In genomic region chr13:46339035-46339666, GRCh38 we compare ENCODE assay signal across 9 cellular contexts. TPM values are rescaled to one million over a fixed set of nuclear protein-coding genes. Genes with fewer than 3 reads are reported as not detected.
A peak's percentile ranks its signal among the peaks of the same experiment; 100 is the strongest.
DNase-seq lines count a peak whose midpoint lies in the region; ATAC-seq and TF ChIP-seq lines count a peak whose summit lies in the region.
"Had no signal": no experiment of that assay in that cellular context is flagged by ENCODE, and none has a peak within 500 bp of the region (broad histone marks: within the 10 kb centered on the region; RNA-seq: fewer than 3 reads in every experiment).

No MANE protein-coding gene starts in this region.

- no peak overlapping the region for H2AFZ ChIP-seq in mesenchymal stem cell (ENCODE audit: low read depth, low read length)
- H2AFZ ChIP-seq: parathyroid adenoma had no signal

- peaks cover 0 to 32% of the 10 kb centered on the region in 2 experiments for H3K36me3 ChIP-seq in mesenchymal stem cell (ENCODE audit: control insufficient read depth in 1 of 2, insufficient read depth in 2 of 2, low read depth in 1 of 2, low read length in 2 of 2)

- no peak overlapping the region for H2BK120ac ChIP-seq in mesenchymal stem cell (ENCODE audit: low read depth, low read length)

- H4K91ac ChIP-seq in mesenchymal stem cell (ENCODE audit: low read length), result no peak overlapping the region

- DNase-seq in GM10266 (ENCODE audit: extremely low spot score) (peak; percentile 24), T-helper 17 cell (no peak), mesenchymal stem cell (no peak), LoVo (ENCODE audit: low spot score) (no peak)
- no peak for DNase-seq in activated CD4-positive, CD25-positive, alpha-beta regulatory T cell treated with anti-CD3 and anti-CD28 coated beads, Interleukin-2, amount 50 U/mL, for 72 hours
- no peak for DNase-seq in activated CD4-positive, alpha-beta T cell treated with anti-CD3 and anti-CD28 coated beads for 4 hours

- TF ChIP-seq CTCF in GM10266 (IDR thresholded peaks at IDR 0.05; ENCODE audit: control insufficient read depth, insufficient read depth, low read depth, missing control alignments), result no peak

- no peak overlapping the region for H2BK12ac ChIP-seq in mesenchymal stem cell (ENCODE audit: low read length in 2 of 2)

- H3K27me3 Mint-ChIP-seq in T-helper 17 cell, result peaks cover 6% of the 10 kb centered on the region

- H2AK5ac ChIP-seq in mesenchymal stem cell (ENCODE audit: low read length, severe bottlenecking), result no peak overlapping the region

- no peak overlapping the region for H3K23ac ChIP-seq in mesenchymal stem cell (ENCODE audit: low read length in 2 of 2)

- H3K9me3 ChIP-seq in T-helper 17 cell (ENCODE audit: control insufficient read depth, low read length, poor library complexity, severe bottlenecking) (no peaks in the 10 kb centered on the region), mesenchymal stem cell (ENCODE audit: control insufficient read depth, low read length) (no peaks in the 10 kb centered on the region)

- peak overlapping the region; percentile 65 for H3K27ac ChIP-seq in mesenchymal stem cell (ENCODE audit: low read length, poor library complexity, severe bottlenecking)
- H3K27ac ChIP-seq: parathyroid adenoma had no signal

- H2BK15ac ChIP-seq in mesenchymal stem cell (ENCODE audit: low read depth, poor library complexity, severe bottlenecking), result no peak overlapping the region

- no peaks in the 10 kb centered on the region for H3K27me3 ChIP-seq in mesenchymal stem cell (ENCODE audit: control insufficient read depth in 1 of 2, insufficient read depth in 1 of 2, low read length in 2 of 2)

- H3K18ac ChIP-seq in mesenchymal stem cell (ENCODE audit: low read depth in 1 of 2, low read length in 2 of 2), result no peak overlapping the region

- no peak overlapping the region for H3K9ac ChIP-seq in mesenchymal stem cell (ENCODE audit: low read length)
- H3K9ac ChIP-seq: parathyroid adenoma had no signal

- H3K4me3 Mint-ChIP-seq in T-helper 17 cell, result no peak overlapping the region

- H3K4me1 ChIP-seq in mesenchymal stem cell (ENCODE audit: control insufficient read depth, insufficient read depth, low read depth, low read length), result peaks cover 17% of the 10 kb centered on the region
- H3K4me1 ChIP-seq: parathyroid adenoma had no signal

- no peak overlapping the region for H3K4ac ChIP-seq in mesenchymal stem cell (ENCODE audit: low read depth in 1 of 2, low read length in 2 of 2)

- H3K79me1 ChIP-seq in mesenchymal stem cell (replicated peaks; ENCODE audit: low read length, poor library complexity, severe bottlenecking), result no peaks in the 10 kb centered on the region

- no peak overlapping the region for H3K14ac ChIP-seq in mesenchymal stem cell (ENCODE audit: low read length in 2 of 2)

- 80% methylated on average over 9 of the region's 10 CpGs for WGBS in mesenchymal stem cell

- H3K4me2 ChIP-seq in mesenchymal stem cell (ENCODE audit: low read length, poor library complexity, severe bottlenecking), result no peak overlapping the region

- H3K4me3 ChIP-seq in mesenchymal stem cell (ENCODE audit: insufficient read depth in 1 of 2, low read depth in 1 of 2, low read length in 2 of 2), result no peak overlapping the region

- peaks cover 11% of the 10 kb centered on the region for H3K4me1 Mint-ChIP-seq in T-helper 17 cell

- H2BK5ac ChIP-seq in mesenchymal stem cell (ENCODE audit: low read depth, low read length, poor library complexity, severe bottlenecking), result no peak overlapping the region

- peaks cover 2% of the 10 kb centered on the region for H3K36me3 Mint-ChIP-seq in T-helper 17 cell (ENCODE audit: low read depth)

- ATAC-seq in HG02870 (IDR thresholded peaks at IDR 0.05; ENCODE audit: unreplicated experiment) (peak; percentile 28), T-helper 17 cell (peak; percentile 21), HG03175 (IDR thresholded peaks at IDR 0.05; ENCODE audit: unreplicated experiment) (no peak)

- no peak overlapping the region for H4K8ac ChIP-seq in mesenchymal stem cell (ENCODE audit: low read length)

- H3K27ac Mint-ChIP-seq in T-helper 17 cell, result no peak overlapping the region

RNA-seq across cellular contexts. Expression of gene RUBCNL, which starts 47.9 kb away (rescaled TPM):
- 1 to 10 TPM in 1 of 2 donors, under 1 TPM in 1; 0.13 to 5.8 TPM for total RNA-seq in T-helper 17 cell
- polyA plus RNA-seq in mesenchymal stem cell (2013, experiment 1 of 2), result 0.12 TPM
- polyA plus RNA-seq in mesenchymal stem cell (2013, experiment 2 of 2), result 0.14 TPM
